In genomic region chr5:178359738-178360137, GRCh38 we compare ENCODE assay signal across 1 cellular context.
TF ChIP-seq lines count a peak whose summit lies in the region.

No MANE protein-coding gene starts in this region.

TF ChIP-seq in GM23338, 12 proteins besides CTCF, POLR2A, EP300 and RAD21 (continued from another document):
- TF ChIP-seq ZNF462 (CRISPR knock-in tag; IDR thresholded peaks at IDR 0.05), result no peak
- TF ChIP-seq ZNF331 (CRISPR knock-in tag; IDR thresholded peaks at IDR 0.05; ENCODE audit: low read depth), result no peak
